In the genomic region with DNA sequence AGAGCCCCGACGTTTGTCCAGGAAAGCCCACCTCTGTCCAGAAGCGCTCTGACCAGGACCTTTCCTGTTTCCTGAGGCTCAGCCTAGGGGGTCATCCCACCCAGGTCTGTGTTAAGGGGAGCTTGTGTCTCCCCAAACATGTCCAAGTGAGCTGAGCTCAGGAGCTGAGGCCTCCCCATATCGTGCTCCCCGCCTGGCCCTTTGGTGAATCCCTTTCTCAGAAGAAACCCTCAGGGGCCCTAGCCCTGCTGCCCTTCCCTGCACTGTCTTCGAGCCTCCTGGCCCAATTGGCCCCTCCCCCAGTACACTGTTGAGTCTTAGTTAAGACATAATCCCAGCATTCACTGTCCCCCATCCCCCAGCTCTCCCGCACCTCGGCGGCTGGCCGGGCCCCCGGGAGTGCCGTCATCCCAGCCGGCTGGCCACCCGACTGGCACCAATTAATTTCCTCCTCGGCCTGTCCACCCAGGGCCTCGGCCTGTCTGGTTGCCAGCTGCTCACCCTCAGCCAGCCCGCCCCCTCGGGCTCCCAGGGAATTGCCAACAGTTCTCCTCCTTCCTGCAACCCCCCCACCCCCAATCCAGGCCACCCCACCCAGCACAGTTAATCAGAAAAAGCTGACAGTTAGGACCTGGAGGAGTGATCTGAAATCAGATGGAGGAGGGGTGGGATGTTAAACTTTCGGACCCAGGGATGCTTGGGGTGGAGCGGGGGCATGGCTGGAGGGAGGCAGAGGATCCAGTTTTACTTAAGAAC, we compare ENCODE assay signal across 8 cellular contexts. TPM values are rescaled to one million over a fixed set of nuclear protein-coding genes. Genes with fewer than 3 reads are reported as not detected.
A peak's percentile ranks its signal among the peaks of the same experiment; 100 is the strongest.
DNase-seq lines count a peak whose midpoint lies in the region; ATAC-seq, FAIRE-seq and TF ChIP-seq lines count a peak whose summit lies in the region.

No MANE protein-coding gene starts in this region.

- ATAC-seq in activated naive CD8-positive, alpha-beta T cell treated with anti-CD3 and anti-CD28 coated beads, Interleukin-2, amount 10 ng/mL, durations not matched to agents 7 days and 5 days (ENCODE audit: low read depth), result peak; percentile 14
- ATAC-seq in Right ventricle myocardium inferior (peak; percentile 53), GM21390 (IDR thresholded peaks at IDR 0.05; ENCODE audit: unreplicated experiment) (no peak), GM18907 (IDR thresholded peaks at IDR 0.05; ENCODE audit: unreplicated experiment) (no peak)

- H3K79me2 ChIP-seq in osteoblast (ENCODE audit: insufficient read depth, low read length), result no peaks in the 10 kb centered on the region

- H4K20me1 ChIP-seq in osteoblast (ENCODE audit: insufficient read depth, low read length), result no peaks in the 10 kb centered on the region

- peak overlapping the region; percentile 75 for H2AFZ ChIP-seq in osteoblast (ENCODE audit: low read length)

- no peak for TF ChIP-seq CTCF in osteoblast (IDR thresholded peaks at IDR 0.05; ENCODE audit: extremely low read depth, low read depth, low read length)

- peak overlapping the region; percentile 61 for H3K4me3 ChIP-seq in osteoblast (ENCODE audit: insufficient read depth, low read length)

- peak; percentile 67 for TF ChIP-seq POLR2A in H54 (IDR thresholded peaks at IDR 0.05; ENCODE audit: low read depth, low read length)

- no peaks in the 10 kb centered on the region for H3K36me3 ChIP-seq in osteoblast (ENCODE audit: insufficient read depth, low read length)

- POLR2A ChIA-PET in activated naive CD8-positive, alpha-beta T cell treated with anti-CD3 and anti-CD28 coated beads, Interleukin-2, amount 10 ng/mL, durations not matched to agents 7 days and 5 days (lab: Charles Lee), result interaction anchor here (0.5 to 13.0 kb wide), 11 partner anchors 7 to 1221 kb away, joined by 4 to 267 read pairs (median 10); partner anchors contain the start of genes IER2, NACC1 and STX10

- H3K4me3 Mint-ChIP-seq in activated naive CD8-positive, alpha-beta T cell treated with anti-CD3 and anti-CD28 coated beads, Interleukin-2, amount 10 ng/mL, durations not matched to agents 7 days and 5 days, result peak overlapping the region; percentile 92

- no peaks in the 10 kb centered on the region for H3K9me3 Mint-ChIP-seq in activated naive CD8-positive, alpha-beta T cell treated with anti-CD3 and anti-CD28 coated beads, Interleukin-2, amount 10 ng/mL, durations not matched to agents 7 days and 5 days

- intact Hi-C loops in Right ventricle myocardium inferior (cut with DNase I), result loop anchor here (2.0 kb wide), 1 partner anchor 61 kb away; the partner anchor contains the start of gene LYL1

- peak; percentile 85 for DNase-seq in AG08396 (ENCODE audit: low spot score)
- peak; percentile 68 for DNase-seq in H54 (ENCODE audit: insufficient read length, low spot score)
- peak; percentile 95 for DNase-seq in RCC 7860 (ENCODE audit: low spot score)
- peak; percentile 73 for DNase-seq in activated naive CD8-positive, alpha-beta T cell treated with anti-CD3 and anti-CD28 coated beads, Interleukin-2, amount 10 ng/mL, durations not matched to agents 7 days and 5 days
- peak; percentile 85 for DNase-seq in Right ventricle myocardium inferior (ENCODE audit: missing footprints)
- peak; percentile 93 for DNase-seq in osteoblast (ENCODE audit: insufficient read length, low spot score, missing footprints)

- peak overlapping the region; percentile 86 for H3K4me2 ChIP-seq in osteoblast (ENCODE audit: insufficient read depth, low read length)

- H3K36me3 Mint-ChIP-seq in activated naive CD8-positive, alpha-beta T cell treated with anti-CD3 and anti-CD28 coated beads, Interleukin-2, amount 10 ng/mL, durations not matched to agents 7 days and 5 days, result peaks cover 10% of the 10 kb centered on the region

- H3K4me1 ChIP-seq in osteoblast (ENCODE audit: insufficient read depth, low read length), result peaks cover 55% of the 10 kb centered on the region

- H3K27me3 ChIP-seq in osteoblast (ENCODE audit: insufficient read depth, low read length), result no peaks in the 10 kb centered on the region

- peaks cover 49% of the 10 kb centered on the region for H3K4me1 Mint-ChIP-seq in activated naive CD8-positive, alpha-beta T cell treated with anti-CD3 and anti-CD28 coated beads, Interleukin-2, amount 10 ng/mL, durations not matched to agents 7 days and 5 days

- peak overlapping the region; percentile 96 for H3K27ac Mint-ChIP-seq in activated naive CD8-positive, alpha-beta T cell treated with anti-CD3 and anti-CD28 coated beads, Interleukin-2, amount 10 ng/mL, durations not matched to agents 7 days and 5 days

- H3K9me3 ChIP-seq in osteoblast (ENCODE audit: low read depth, low read length), result no peaks in the 10 kb centered on the region

- FAIRE-seq in H54 (lab: Jason Lieb, UNC) (no peak), RCC 7860 (lab: Jason Lieb, UNC) (peak; percentile 77)

- peak overlapping the region; percentile 86 for H3K27ac ChIP-seq in osteoblast (ENCODE audit: low read depth, low read length)

- no peaks in the 10 kb centered on the region for H3K27me3 Mint-ChIP-seq in activated naive CD8-positive, alpha-beta T cell treated with anti-CD3 and anti-CD28 coated beads, Interleukin-2, amount 10 ng/mL, durations not matched to agents 7 days and 5 days

RNA-seq across cellular contexts. Expression of gene IER2, which starts 13.6 kb away (rescaled TPM):
- 100 to 1,000 TPM; 167 to 178 TPM for total RNA-seq in activated naive CD8-positive, alpha-beta T cell treated with anti-CD3 and anti-CD28 coated beads, Interleukin-2, amount 10 ng/mL, durations not matched to agents 7 days and 5 days
- total RNA-seq in Right ventricle myocardium inferior (18.8 TPM), osteoblast (14.8 and 15.9 TPM in 2 replicates)

RNA-seq across cellular contexts. Expression of gene STX10, which starts 13.6 kb away (rescaled TPM):
- 10 to 100 TPM; 67.1 to 69.9 TPM for total RNA-seq in activated naive CD8-positive, alpha-beta T cell treated with anti-CD3 and anti-CD28 coated beads, Interleukin-2, amount 10 ng/mL, durations not matched to agents 7 days and 5 days
- total RNA-seq in Right ventricle myocardium inferior, result 34.5 TPM
- 78.4 and 81.1 TPM in 2 replicates for total RNA-seq in osteoblast

RNA-seq across cellular contexts. Expression of gene NACC1, which starts 45.7 kb away (rescaled TPM):
- total RNA-seq in activated naive CD8-positive, alpha-beta T cell treated with anti-CD3 and anti-CD28 coated beads, Interleukin-2, amount 10 ng/mL, durations not matched to agents 7 days and 5 days, result 10 to 100 TPM; 56.3 to 57.2 TPM
- total RNA-seq in Right ventricle myocardium inferior, result 54.0 TPM
- total RNA-seq in osteoblast, result 53.9 and 62.5 TPM in 2 replicates

RNA-seq across cellular contexts. Expression of gene TRMT1, which starts 47.2 kb away (rescaled TPM):
- total RNA-seq in activated naive CD8-positive, alpha-beta T cell treated with anti-CD3 and anti-CD28 coated beads, Interleukin-2, amount 10 ng/mL, durations not matched to agents 7 days and 5 days, result 10 to 100 TPM; 54.3 to 55.8 TPM
- 21.1 TPM for total RNA-seq in Right ventricle myocardium inferior
- 18.6 and 29.7 TPM in 2 replicates for total RNA-seq in osteoblast

Comparison
In these comparisons a context has a peak if more than half of its experiments do, and no peak if none do; other contexts are left out.
1. ATAC-seq: peak in activated naive CD8-positive, alpha-beta T cell treated with anti-CD3 and anti-CD28 coated beads, Interleukin-2, amount 10 ng/mL, durations not matched to agents 7 days and 5 days (single experiment) and Right ventricle myocardium inferior (single experiment); none in GM21390 (single experiment) and GM18907 (single experiment).
2. Peak in every context shown above with its lines, with median percentiles within 50 percentile points of each other: DNase-seq.